ENCODE assay signal across 10 cellular contexts in the genomic region with DNA sequence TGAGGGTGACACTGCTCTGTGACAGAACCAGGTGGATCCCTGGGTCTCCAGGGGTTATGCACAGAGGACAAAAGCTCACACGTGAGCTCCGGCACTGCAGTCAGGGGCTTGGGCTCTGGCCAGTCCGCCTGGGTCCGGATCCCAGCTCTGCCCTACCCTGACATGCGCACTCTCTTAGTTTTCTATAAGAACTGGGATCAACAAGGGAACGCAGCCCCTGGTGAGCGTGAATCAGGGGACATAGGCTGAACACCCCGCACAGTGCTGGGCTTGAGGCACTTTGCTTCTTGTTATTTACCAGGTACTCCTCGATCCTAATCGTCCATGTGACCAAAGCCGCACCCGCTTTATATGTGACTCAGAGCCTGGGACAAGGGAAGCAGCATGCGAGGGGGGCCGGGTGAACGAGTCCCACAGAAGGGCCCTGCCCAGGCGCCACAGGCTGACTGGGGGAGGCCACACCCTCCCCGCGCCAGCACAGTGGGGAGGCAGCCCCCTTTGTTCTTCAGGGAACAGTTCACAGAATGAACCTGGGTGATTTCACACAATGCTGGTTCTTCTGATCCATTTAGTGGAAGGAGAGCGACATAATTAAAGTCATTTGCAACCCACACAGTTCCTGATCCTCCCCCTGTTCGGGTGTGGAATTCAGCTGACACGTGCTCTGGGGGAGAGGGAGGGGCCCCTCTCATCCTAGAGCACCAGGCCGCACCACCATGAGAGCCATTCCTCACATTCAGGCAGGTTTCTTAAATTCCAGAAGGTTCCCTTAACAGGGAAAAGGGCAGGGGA. TPM values are rescaled to one million over a fixed set of nuclear protein-coding genes. Genes with fewer than 3 reads are reported as not detected.
DNase-seq lines count a peak whose midpoint lies in the region; ATAC-seq, FAIRE-seq and TF ChIP-seq lines count a peak whose summit lies in the region.
"Had no signal": no experiment of that assay in that cellular context is flagged by ENCODE, and none has a peak within 500 bp of the region (broad histone marks: within the 10 kb centered on the region; RNA-seq: fewer than 3 reads in every experiment).

No MANE protein-coding gene starts in this region.

- no peaks in the 10 kb centered on the region for H4K20me1 ChIP-seq in HepG2 (ENCODE audit: insufficient read depth, low read length)

- peak; percentile 24 for ATAC-seq in activated CD8-positive, alpha-beta memory T cell treated with anti-CD3 and anti-CD28 coated beads, Interleukin-2, amount 10 ng/mL, durations not matched to agents 7 days and 5 days
- ATAC-seq in HepG2 = no peak
- ATAC-seq in activated CD4-positive, CD25-positive, alpha-beta regulatory T cell treated with anti-CD3 and anti-CD28 coated beads, Interleukin-2, amount 50 U/mL, for 24 hours = no peak

- CTCF ChIA-PET in activated CD8-positive, alpha-beta memory T cell treated with anti-CD3 and anti-CD28 coated beads, Interleukin-2, amount 10 ng/mL, durations not matched to agents 7 days and 5 days (lab: Charles Lee) = interaction anchor here (9.0 to 16.8 kb wide), 2 partner anchors 66 to 326 kb away, joined by 107 to 685 read pairs; a partner anchor contains a TSS
- CTCF ChIA-PET in HepG2 (lab: Yijun Ruan, JAX; ENCODE audit: low intra/inter-chr PET ratio, low total read pairs) = interaction anchor here (1.4 to 7.9 kb wide), 3 partner anchors 16 to 74 kb away, joined by 6 to 66 read pairs (median 50); no protein-coding TSS in a partner anchor

- H3K4me2 ChIP-seq in HepG2 (ENCODE audit: low read depth, low read length) = no peak overlapping the region

- H3K9me3 ChIP-seq in HepG2 (ENCODE audit: low read length) = no peaks in the 10 kb centered on the region

- H3K27ac ChIP-seq in HepG2 (ENCODE audit: extremely low read length, insufficient read depth, low read length) (peak overlapping the region; percentile 23), urinary bladder (ENCODE audit: low read depth) (peak overlapping the region; percentile 76)

- H3K27me3 ChIP-seq in HepG2 (ENCODE audit: control insufficient read depth in 1 of 2, insufficient read depth in 2 of 2, low read length in 2 of 2) = peaks cover 0 to 18% of the 10 kb centered on the region in 2 experiments; a peak in 3 of 5 replicates

- H3K4me3 ChIP-seq in HepG2 (replicated peaks in 1 of 3; ENCODE audit: insufficient read depth in 1 of 3, low read depth in 2 of 3, low read length in 3 of 3) = no peak overlapping the region
- no peak overlapping the region for H3K4me3 ChIP-seq in urinary bladder (ENCODE audit: low read depth, low read length)

- no peaks in the 10 kb centered on the region for H3K36me3 ChIP-seq in HepG2 (replicated peaks in 1 of 2; ENCODE audit: control insufficient read depth in 1 of 2, insufficient read depth in 2 of 2, low read length in 2 of 2)
- H3K36me3 ChIP-seq in urinary bladder (ENCODE audit: insufficient read depth) = no peaks in the 10 kb centered on the region

- WGBS in HepG2 (ENCODE audit: low lambda C conversion rate) = 95% methylated on average over 16 of the region's 22 CpGs
- 46% methylated on average over 22 of the region's 22 CpGs for WGBS in urinary bladder

- no peak overlapping the region for H3K4me3 Mint-ChIP-seq in activated CD8-positive, alpha-beta memory T cell treated with anti-CD3 and anti-CD28 coated beads, Interleukin-2, amount 10 ng/mL, durations not matched to agents 7 days and 5 days

- no peak for TF ChIP-seq POLR2A in HepG2 (IDR thresholded peaks at IDR 0.05; ENCODE audit: insufficient read depth in 1 of 2, low read depth in 2 of 2, low read length in 2 of 2)

- H3K79me2 ChIP-seq in HepG2 (ENCODE audit: insufficient read depth, low read length) = peaks cover 16% of the 10 kb centered on the region

- H3K9me3 Mint-ChIP-seq in activated CD8-positive, alpha-beta memory T cell treated with anti-CD3 and anti-CD28 coated beads, Interleukin-2, amount 10 ng/mL, durations not matched to agents 7 days and 5 days (ENCODE audit: low read depth) = no peaks in the 10 kb centered on the region

- intact Hi-C loops in HepG2 (cut with micrococcal nuclease; ENCODE audit: unreplicated experiment) = no loop called here

- TF ChIP-seq RAD21 in HepG2 (CRISPR knock-in tag; IDR thresholded peaks at IDR 0.05) = no peak

- no peaks in the 10 kb centered on the region for H3K36me3 Mint-ChIP-seq in activated CD8-positive, alpha-beta memory T cell treated with anti-CD3 and anti-CD28 coated beads, Interleukin-2, amount 10 ng/mL, durations not matched to agents 7 days and 5 days

- no peak for FAIRE-seq in HepG2 (lab: Jason Lieb, UNC)

- H2AFZ ChIP-seq in HepG2 (ENCODE audit: low read length) = no peak overlapping the region

- POLR2A ChIA-PET in HepG2 (lab: Yijun Ruan, JAX) = interaction anchor here (3.3 kb wide), 1 partner anchor 16 kb away, joined by 31 read pairs; no protein-coding TSS in a partner anchor

- DNase-seq in activated CD8-positive, alpha-beta memory T cell treated with anti-CD3 and anti-CD28 coated beads, Interleukin-2, amount 10 ng/mL, durations not matched to agents 7 days and 5 days = no peak
- no peak for DNase-seq in activated CD8-positive, alpha-beta memory T cell treated with anti-CD3 and anti-CD28 coated beads for 24 hours
- peak; percentile 74 to 94 for DNase-seq in dermis microvascular lymphatic vessel endothelial cell (ENCODE audit: low read depth in 2 of 2)
- DNase-seq in HepG2 (ENCODE audit: low spot score) = no peak
- no peak for DNase-seq in NCI-H345 (lab: John Stamatoyannopoulos, UW)
- no peak for DNase-seq in DMS153 (lab: John Stamatoyannopoulos, UW)
- DNase-seq: NCI-H1092 treated with DMSO at 0.1 percent for 48 hours, SHP77 had no signal

- BruUV-seq in HepG2 (replicated peaks; lab: Mats Ljungman, UMichigan) = no TSS peak

- peaks cover 68% of the 10 kb centered on the region for H3K27me3 Mint-ChIP-seq in activated CD8-positive, alpha-beta memory T cell treated with anti-CD3 and anti-CD28 coated beads, Interleukin-2, amount 10 ng/mL, durations not matched to agents 7 days and 5 days

- H3K27ac Mint-ChIP-seq in activated CD8-positive, alpha-beta memory T cell treated with anti-CD3 and anti-CD28 coated beads, Interleukin-2, amount 10 ng/mL, durations not matched to agents 7 days and 5 days = no peak overlapping the region

- no peak overlapping the region for H3K9ac ChIP-seq in HepG2 (ENCODE audit: insufficient read depth, low read depth, low read length)

- no peak for TF ChIP-seq CTCF in HepG2 (CRISPR knock-in tag; IDR thresholded peaks at IDR 0.05)

- TF ChIP-seq EP300 in HepG2 (IDR thresholded peaks at IDR 0.05; ENCODE audit: low read depth in 2 of 2, low read length in 2 of 2) = no peak
- TF ChIP-seq EP300 in HepG2 (CRISPR knock-in tag; IDR thresholded peaks at IDR 0.05; ENCODE audit: borderline replicate concordance) = no peak

- peaks cover 44% of the 10 kb centered on the region for H3K4me1 Mint-ChIP-seq in activated CD8-positive, alpha-beta memory T cell treated with anti-CD3 and anti-CD28 coated beads, Interleukin-2, amount 10 ng/mL, durations not matched to agents 7 days and 5 days

- H3K4me1 ChIP-seq in HepG2 (ENCODE audit: insufficient read depth, low read length) (peaks cover 93% of the 10 kb centered on the region), urinary bladder (ENCODE audit: insufficient read depth) (no peaks in the 10 kb centered on the region)

- in situ Hi-C loops in HepG2 (cut with HindIII; ENCODE audit: extremely low pct_ligation_motif_present, low pct_unique_long_range_greater_than_20kb) = loop anchor here (5.0 kb wide), 1 partner anchor 63 kb away; no protein-coding TSS in a partner anchor

TF ChIP-seq in HepG2, 621 proteins besides CTCF, POLR2A, EP300 and RAD21 (continues in another document):
- TF ChIP-seq TBX2 (CRISPR knock-in tag; IDR thresholded peaks at IDR 0.05; ENCODE audit: borderline replicate concordance) = no peak
- no peak for TF ChIP-seq GTF2F1 (IDR thresholded peaks at IDR 0.05; ENCODE audit: low read length)
- no peak for TF ChIP-seq PRPF4 (IDR thresholded peaks at IDR 0.05; ENCODE audit: low read depth, low read length, poor library complexity, severe bottlenecking)

RNA-seq across cellular contexts. Expression of a gene that starts 55.5 kb away (rescaled TPM):
- total RNA-seq in activated CD8-positive, alpha-beta memory T cell treated with anti-CD3 and anti-CD28 coated beads, Interleukin-2, amount 10 ng/mL, durations not matched to agents 7 days and 5 days = 1 to 10 TPM; 1.8 to 2.2 TPM
- total RNA-seq in dermis microvascular lymphatic vessel endothelial cell = 23.4 and 103 TPM in 2 replicates
- 19.8 and 39.1 TPM in 2 replicates for total RNA-seq in HepG2 (2016; rRNA removed; fragmentation: Illumina TruSeq; extraction: Trizol)
- 3.7 and 4.2 TPM in 2 replicates for total RNA-seq in HepG2 (2016; cell fraction: cytosol; rRNA removed; fragmentation: Illumina TruSeq; extraction: Trizol; ENCODE audit: low read depth)
- 18.3 and 41.8 TPM in 2 replicates for total RNA-seq in HepG2 (2016; cell fraction: insoluble cytoplasmic fraction; rRNA removed; fragmentation: Illumina TruSeq; extraction: Trizol)
- 10.5 and 10.8 TPM in 2 replicates for total RNA-seq in HepG2 (2016; cell fraction: membrane; rRNA removed; fragmentation: Illumina TruSeq; extraction: Trizol)
- 47.7 and 59.7 TPM in 2 replicates for total RNA-seq in HepG2 (2016; cell fraction: nucleus; rRNA removed; fragmentation: Illumina TruSeq; extraction: Trizol)
- polyA plus RNA-seq in HepG2 (2011; rRNA removed) = 42.2 and 49.6 TPM in 2 replicates
- polyA plus RNA-seq in HepG2 (2011; cell fraction: cytosol; rRNA removed) = 23.5 and 32.3 TPM in 2 replicates
- 121 and 179 TPM in 2 replicates for polyA plus RNA-seq in HepG2 (2011; cell fraction: nucleus; rRNA removed)
- 24.0 and 38.1 TPM in 2 replicates for polyA plus RNA-seq in HepG2 (2012)
- 3.2 and 3.4 TPM in 2 replicates for polyA plus RNA-seq in HepG2 (2016; cell fraction: cytosol; fragmentation: Illumina TruSeq; extraction: Trizol; ENCODE audit: low read depth)
- 16.0 and 21.6 TPM in 2 replicates for polyA plus RNA-seq in HepG2 (2016; cell fraction: insoluble cytoplasmic fraction; fragmentation: Illumina TruSeq; extraction: Trizol; ENCODE audit: low read depth)
- 4.5 and 5.6 TPM in 2 replicates for polyA plus RNA-seq in HepG2 (2016; cell fraction: membrane; fragmentation: Illumina TruSeq; extraction: Trizol; ENCODE audit: low read depth)
- 86.7 and 90.9 TPM in 2 replicates for polyA plus RNA-seq in HepG2 (2016; cell fraction: nucleus; fragmentation: Illumina TruSeq; extraction: Trizol; ENCODE audit: insufficient read depth, low read depth)
- 10.6 and 128 TPM in 2 replicates for polyA minus RNA-seq in HepG2 (2011; rRNA and poly(A)+ RNA removed; ENCODE audit: low replicate concordance)
- 36.4 and 40.3 TPM in 2 replicates for polyA minus RNA-seq in HepG2 (2011; cell fraction: cytosol; rRNA and poly(A)+ RNA removed)
- polyA minus RNA-seq in HepG2 (2011; cell fraction: nucleus; rRNA and poly(A)+ RNA removed) = 19.9 and 27.0 TPM in 2 replicates
- 20.5 TPM for total RNA-seq in urinary bladder
- polyA plus RNA-seq in urinary bladder = 85.3 TPM

Comparison
In these comparisons a context has a peak if more than half of its experiments do, and no peak if none do; other contexts are left out.
1. DNase-seq: peak in dermis microvascular lymphatic vessel endothelial cell (2 of 2); none in activated CD8-positive, alpha-beta memory T cell treated with anti-CD3 and anti-CD28 coated beads, Interleukin-2, amount 10 ng/mL, durations not matched to agents 7 days and 5 days (single experiment), activated CD8-positive, alpha-beta memory T cell treated with anti-CD3 and anti-CD28 coated beads for 24 hours (single experiment), HepG2 (single experiment), NCI-H345 (single experiment) and DMS153 (single experiment).